In the genomic region with DNA sequence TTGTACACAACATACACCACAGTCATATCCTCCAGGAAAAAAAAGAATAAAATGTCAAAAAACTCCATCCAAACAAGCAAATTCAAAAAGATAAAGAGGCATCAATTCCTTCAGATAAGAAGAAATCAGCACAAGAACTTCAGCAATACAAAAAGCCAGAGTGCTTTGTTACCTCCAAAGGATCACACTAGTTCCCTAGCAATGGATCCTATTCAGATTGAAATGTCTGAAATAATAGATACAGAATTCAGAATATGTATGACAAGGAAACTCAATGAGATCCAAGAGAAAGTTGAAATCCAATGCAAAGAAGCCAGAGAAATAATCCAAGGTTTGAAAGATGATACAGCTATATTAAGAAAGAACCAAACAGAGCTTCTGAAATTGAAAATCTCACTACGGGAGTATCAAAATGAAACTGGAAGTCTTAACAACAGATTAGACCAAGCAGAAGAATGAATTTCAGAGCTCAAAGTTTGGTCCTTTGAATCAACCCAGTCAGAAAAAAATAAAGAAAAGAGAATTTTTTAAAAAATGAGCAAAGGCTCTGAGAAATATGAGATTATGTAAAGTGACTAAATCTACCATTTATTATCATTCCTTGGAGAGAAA, we compare ENCODE assay signal across 13 cellular contexts.
A peak's percentile ranks its signal among the peaks of the same experiment; 100 is the strongest.
DNase-seq lines count a peak whose midpoint lies in the region; ATAC-seq and TF ChIP-seq lines count a peak whose summit lies in the region.
"Had no signal": no experiment of that assay in that cellular context is flagged by ENCODE, and none has a peak within 500 bp of the region (broad histone marks: within the 10 kb centered on the region; RNA-seq: fewer than 3 reads in every experiment).

No MANE protein-coding gene starts in this region.

- no peaks in the 10 kb centered on the region for H3K9me3 Mint-ChIP-seq in stimulated activated naive CD8-positive, alpha-beta T cell treated with anti-CD3 and anti-CD28 coated beads, Interleukin-15, Interleukin-2, amounts not matched to agents 100 ng/mL and 50 ng/mL, for 24 hours

- peak overlapping the region; percentile 19 for H3K4me3 Mint-ChIP-seq in stimulated activated naive CD8-positive, alpha-beta T cell treated with anti-CD3 and anti-CD28 coated beads, Interleukin-15, Interleukin-2, amounts not matched to agents 100 ng/mL and 50 ng/mL, for 24 hours

- no peak for TF ChIP-seq CTCF in heart left ventricle (IDR thresholded peaks at IDR 0.05)

- H3K36me3 ChIP-seq in heart left ventricle: no peaks in the 10 kb centered on the region

- H3K4me3 ChIP-seq in heart left ventricle: no peak overlapping the region
- H3K4me3 ChIP-seq: PC-9 had no signal

- 80 to 92% (median 82%) methylated on average over 1 of the region's 1 CpG for WGBS in heart left ventricle, 4 donors

- no peak overlapping the region for H3K27ac ChIP-seq in heart left ventricle
- H3K27ac ChIP-seq: PC-9 had no signal

- H3K27me3 Mint-ChIP-seq in stimulated activated naive CD8-positive, alpha-beta T cell treated with anti-CD3 and anti-CD28 coated beads, Interleukin-15, Interleukin-2, amounts not matched to agents 100 ng/mL and 50 ng/mL, for 24 hours: no peaks in the 10 kb centered on the region

- peaks cover 0 to 4% (median 0%) of the 10 kb centered on the region in 12 donors for H3K9me3 ChIP-seq in heart left ventricle

- no peak for TF ChIP-seq POLR2A in heart left ventricle (IDR thresholded peaks at IDR 0.05)

- DNase-seq in stimulated activated naive CD8-positive, alpha-beta T cell treated with anti-CD3 and anti-CD28 coated beads, Interleukin-15, Interleukin-2, amounts not matched to agents 100 U/mL and 50 U/mL, for 24 hours: no peak
- DNase-seq in heart left ventricle: no peak
- DNase-seq in NCI-H1105 treated with DMSO at 0.1 percent for 48 hours (lab: John Stamatoyannopoulos, UW): no peak
- no peak for DNase-seq in DMS79 (lab: John Stamatoyannopoulos, UW)
- DNase-seq in SKM-1 (lab: John Stamatoyannopoulos, UW; ENCODE audit: unreplicated experiment): no peak
- DNase-seq: AML-193; amniotic stem cell; NCI-H1436 treated with DMSO at 0.1 percent for 48 hours; PC-9; stimulated activated CD4-positive, alpha-beta T cell treated with anti-CD3 and anti-CD28 coated beads, Interleukin-12 subunit alpha, Interleukin-12 subunit beta, amount 100 ng/mL, for 4 hours had no signal

- no peaks in the 10 kb centered on the region for H3K27me3 ChIP-seq in heart left ventricle

- no peaks in the 10 kb centered on the region for H3K36me3 Mint-ChIP-seq in stimulated activated naive CD8-positive, alpha-beta T cell treated with anti-CD3 and anti-CD28 coated beads, Interleukin-15, Interleukin-2, amounts not matched to agents 100 ng/mL and 50 ng/mL, for 24 hours (ENCODE audit: low read depth)

- no peak overlapping the region for H3K27ac Mint-ChIP-seq in stimulated activated naive CD8-positive, alpha-beta T cell treated with anti-CD3 and anti-CD28 coated beads, Interleukin-15, Interleukin-2, amounts not matched to agents 100 ng/mL and 50 ng/mL, for 24 hours

- H3K4me1 Mint-ChIP-seq in stimulated activated naive CD8-positive, alpha-beta T cell treated with anti-CD3 and anti-CD28 coated beads, Interleukin-15, Interleukin-2, amounts not matched to agents 100 ng/mL and 50 ng/mL, for 24 hours (ENCODE audit: low read depth): peaks cover 13% of the 10 kb centered on the region

- intact Hi-C loops in heart left ventricle (cut with DNase I): no loop called here

- ATAC-seq in stimulated activated naive CD8-positive, alpha-beta T cell treated with anti-CD3 and anti-CD28 coated beads, Interleukin-15, Interleukin-2, amounts not matched to agents 100 U/mL and 50 U/mL, for 24 hours: no peak
- ATAC-seq in HG02623 (IDR thresholded peaks at IDR 0.05; ENCODE audit: unreplicated experiment) (peak; percentile 76), HG03521 (IDR thresholded peaks at IDR 0.05; ENCODE audit: unreplicated experiment) (peak; percentile 81), heart left ventricle (no peak)

- H3K4me1 ChIP-seq in heart left ventricle: peaks cover 0 to 3% (median 0%) of the 10 kb centered on the region in 12 donors

Comparison
In these comparisons a context has a peak if more than half of its experiments do, and no peak if none do; other contexts are left out.
1. ATAC-seq: peak in HG02623 (single experiment) and HG03521 (single experiment); none in stimulated activated naive CD8-positive, alpha-beta T cell treated with anti-CD3 and anti-CD28 coated beads, Interleukin-15, Interleukin-2, amounts not matched to agents 100 U/mL and 50 U/mL, for 24 hours (single experiment) and heart left ventricle (0 of 4).